In the genomic region with DNA sequence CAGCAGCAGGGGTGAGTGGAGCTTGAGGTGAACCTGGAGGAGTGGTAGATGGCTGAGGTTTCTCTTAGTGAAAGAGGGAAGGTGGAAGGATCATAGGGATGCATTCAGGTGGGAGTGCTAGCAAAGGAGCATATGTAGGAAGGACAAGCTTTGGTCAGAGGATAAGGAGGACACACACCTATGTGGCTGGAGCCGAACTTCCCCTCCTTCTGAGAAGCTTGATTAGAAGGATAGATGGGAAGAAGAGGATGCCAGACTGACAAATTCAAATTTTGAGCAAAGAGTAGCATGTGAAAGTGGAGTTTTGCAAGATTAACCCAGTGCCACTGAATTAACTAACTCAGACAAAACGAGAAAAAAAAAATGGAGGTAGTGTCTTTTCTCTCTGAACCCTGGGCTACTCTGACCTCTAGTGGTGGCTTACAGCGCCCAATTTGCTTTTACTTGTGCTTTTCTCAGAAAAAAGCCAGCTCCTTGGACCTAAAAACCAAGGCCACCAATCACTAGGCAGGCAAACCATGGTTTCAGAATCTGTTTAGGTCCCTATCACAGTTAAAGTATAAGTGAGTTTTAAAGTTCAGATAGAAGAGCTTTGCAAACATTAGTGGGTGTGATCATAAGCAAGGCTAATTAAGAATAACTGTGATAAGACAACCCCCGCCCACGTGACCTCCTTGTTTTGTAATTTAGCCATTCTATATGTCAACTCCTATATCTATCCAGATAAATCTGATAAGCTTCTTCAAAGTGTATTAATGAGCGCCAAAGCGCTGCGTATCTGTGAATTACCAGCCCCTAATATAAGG, we compare ENCODE assay signal across 1 cellular context.
TF ChIP-seq lines count a peak whose summit lies in the region.

No MANE protein-coding gene starts in this region.

TF ChIP-seq in H1, 55 proteins besides CTCF, POLR2A, EP300 and RAD21:
- TF ChIP-seq YY1 (IDR thresholded peaks at IDR 0.05; ENCODE audit: low read depth, low read length) (peak; percentile 91), CTBP2 (IDR thresholded peaks at IDR 0.05; ENCODE audit: borderline replicate concordance, insufficient read depth, insufficient read length, low read length) (no peak), SP2 (IDR thresholded peaks at IDR 0.05; ENCODE audit: low read length) (no peak)
